ENCODE assay signal across 21 cellular contexts in genomic region chr17:53740312-53740711, GRCh38.
DNase-seq lines count a peak whose midpoint lies in the region; ATAC-seq, FAIRE-seq and TF ChIP-seq lines count a peak whose summit lies in the region.
"Had no signal": no experiment of that assay in that cellular context is flagged by ENCODE, and none has a peak within 500 bp of the region (broad histone marks: within the 10 kb centered on the region; RNA-seq: fewer than 3 reads in every experiment).

No MANE protein-coding gene starts in this region.

- no peaks in the 10 kb centered on the region for H3K79me2 ChIP-seq in HepG2 (ENCODE audit: insufficient read depth, low read length)

- no peak for DNase-seq in HepG2 (ENCODE audit: low spot score)
- DNase-seq in right lobe of liver, result no peak
- DNase-seq in RCC 7860 (ENCODE audit: low spot score), result no peak
- no peak for DNase-seq in NCI-H526 treated with DMSO at 0.1 percent for 48 hours (lab: John Stamatoyannopoulos, UW)
- DNase-seq: 8988T; AML-193; Caco-2; Calu3; CD4-positive, alpha-beta T cell; CD8-positive, alpha-beta T cell; DMS79 treated with DMSO at 0.1 percent for 48 hours; GF-D8 had no signal

- H3K36me3 Mint-ChIP-seq in nephron (ENCODE audit: low read depth), result no peaks in the 10 kb centered on the region
- H3K36me3 Mint-ChIP-seq: CD8-positive, alpha-beta T cell had no signal

- H3K36me3 ChIP-seq in HepG2 (replicated peaks in 1 of 2; ENCODE audit: control insufficient read depth in 1 of 2, insufficient read depth in 2 of 2, low read length in 2 of 2), result no peaks in the 10 kb centered on the region
- H3K36me3 ChIP-seq in right lobe of liver, result no peaks in the 10 kb centered on the region
- H3K36me3 ChIP-seq: BLaER1 treated with 17β-estradiol and CSF1 and Interleukin-3, amounts not matched to agents 10 nM and 100 nM had no signal

- H3K4me1 ChIP-seq in HepG2 (ENCODE audit: insufficient read depth, low read length) (0 out of 2 replicates have a peak, but pooled peaks cover 5% of the 10 kb centered on the region), right lobe of liver (no peaks in the 10 kb centered on the region)
- H3K4me1 ChIP-seq: BLaER1 treated with 17β-estradiol and CSF1 and Interleukin-3, amounts not matched to agents 10 nM and 100 nM; Caco-2 had no signal

- H3K27ac ChIP-seq in HepG2 (ENCODE audit: extremely low read length, insufficient read depth, low read length) (no peak overlapping the region), right lobe of liver (no peak overlapping the region)
- H3K27ac ChIP-seq: BLaER1 treated with 17β-estradiol and CSF1 and Interleukin-3, amounts not matched to agents 10 nM and 100 nM; C4-2B had no signal

- H3K9ac ChIP-seq in HepG2 (ENCODE audit: insufficient read depth, low read depth, low read length), result no peak overlapping the region
- H3K9ac ChIP-seq: BLaER1 treated with 17β-estradiol and CSF1 and Interleukin-3, amounts not matched to agents 10 nM and 100 nM had no signal

- TF ChIP-seq RAD21 in HepG2 (CRISPR knock-in tag; IDR thresholded peaks at IDR 0.05), result no peak

- H4K20me1 ChIP-seq in HepG2 (ENCODE audit: insufficient read depth, low read length), result no peaks in the 10 kb centered on the region
- H4K20me1 ChIP-seq: BLaER1 treated with 17β-estradiol and CSF1 and Interleukin-3, amounts not matched to agents 10 nM and 100 nM had no signal

- intact Hi-C loops in HepG2 (cut with micrococcal nuclease; ENCODE audit: unreplicated experiment) (no loop called here), right lobe of liver (cut with DNase I) (no loop called here)

- TF ChIP-seq POLR2A in HepG2 (IDR thresholded peaks at IDR 0.05; ENCODE audit: insufficient read depth in 1 of 2, low read depth in 2 of 2, low read length in 2 of 2), result no peak
- no peak for TF ChIP-seq POLR2A in right lobe of liver (IDR thresholded peaks at IDR 0.05)

- CTCF ChIA-PET in HepG2 (lab: Yijun Ruan, JAX; ENCODE audit: low intra/inter-chr PET ratio, low total read pairs), result no interaction called here

- H2AFZ ChIP-seq in HepG2 (ENCODE audit: low read length), result no peak overlapping the region

- in situ Hi-C loops in HepG2 (cut with HindIII; ENCODE audit: extremely low pct_ligation_motif_present, low pct_unique_long_range_greater_than_20kb), result no loop called here

- ATAC-seq in HepG2, result no peak
- ATAC-seq in right lobe of liver, result no peak
- ATAC-seq in GM19035 (IDR thresholded peaks at IDR 0.05; ENCODE audit: unreplicated experiment), result no peak
- ATAC-seq: CD8-positive, alpha-beta T cell had no signal

- WGBS in HepG2 (ENCODE audit: low lambda C conversion rate), result 69% methylated on average over 1 of the region's 1 CpG
- 57% methylated on average over 1 of the region's 1 CpG for WGBS in right lobe of liver (ENCODE audit: insufficient coverage, low coverage, low lambda C conversion rate, missing lambda C conversion rate)

- H3K4me1 Mint-ChIP-seq in nephron, result peaks cover 5% of the 10 kb centered on the region
- H3K4me1 Mint-ChIP-seq: B cell had no signal

- TF ChIP-seq EP300 in HepG2 (IDR thresholded peaks at IDR 0.05; ENCODE audit: low read depth in 2 of 2, low read length in 2 of 2) (no peak), HepG2 (CRISPR knock-in tag; IDR thresholded peaks at IDR 0.05; ENCODE audit: borderline replicate concordance) (no peak)

- BruUV-seq in HepG2 (replicated peaks; lab: Mats Ljungman, UMichigan), result no TSS peak

- H3K4me3 ChIP-seq in HepG2 (replicated peaks in 1 of 3; ENCODE audit: insufficient read depth in 1 of 3, low read depth in 2 of 3, low read length in 3 of 3) (no peak overlapping the region), right lobe of liver (no peak overlapping the region)
- H3K4me3 ChIP-seq: BLaER1 treated with 17β-estradiol and CSF1 and Interleukin-3, amounts not matched to agents 10 nM and 100 nM had no signal

- POLR2A ChIA-PET in HepG2 (lab: Yijun Ruan, JAX), result no interaction called here

- H3K9me3 Mint-ChIP-seq in nephron, result no peaks in the 10 kb centered on the region

- no peak overlapping the region for H3K4me2 ChIP-seq in HepG2 (ENCODE audit: low read depth, low read length)
- H3K4me2 ChIP-seq: BLaER1 treated with 17β-estradiol and CSF1 and Interleukin-3, amounts not matched to agents 10 nM and 100 nM had no signal

- H3K4me3 Mint-ChIP-seq in nephron, result no peak overlapping the region
- H3K4me3 Mint-ChIP-seq: B cell; CD4-positive, alpha-beta T cell; CD8-positive, alpha-beta T cell had no signal

- TF ChIP-seq CTCF in HepG2 (CRISPR knock-in tag; IDR thresholded peaks at IDR 0.05) (no peak), right lobe of liver (IDR thresholded peaks at IDR 0.05) (no peak), nephron (IDR thresholded peaks at IDR 0.05; ENCODE audit: unreplicated experiment in 3 of 3) (no peak)

- peak overlapping the region in 2 of 3 experiments; percentile 57 for H3K27ac Mint-ChIP-seq in nephron
- H3K27ac Mint-ChIP-seq: B cell; CD4-positive, alpha-beta T cell; CD8-positive, alpha-beta T cell had no signal

- H3K27me3 ChIP-seq in HepG2 (ENCODE audit: control insufficient read depth in 1 of 2, insufficient read depth in 2 of 2, low read length in 2 of 2), result no peaks in the 10 kb centered on the region; a peak in 1 of 5 replicates
- no peaks in the 10 kb centered on the region for H3K27me3 ChIP-seq in right lobe of liver
- H3K27me3 ChIP-seq: BLaER1 treated with 17β-estradiol and CSF1 and Interleukin-3, amounts not matched to agents 10 nM and 100 nM had no signal

- peaks cover 32% of the 10 kb centered on the region for H3K9me3 ChIP-seq in HepG2 (ENCODE audit: low read length)
- no peaks in the 10 kb centered on the region for H3K9me3 ChIP-seq in right lobe of liver
- H3K9me3 ChIP-seq: BLaER1 treated with 17β-estradiol and CSF1 and Interleukin-3, amounts not matched to agents 10 nM and 100 nM; Caco-2 had no signal

- no peaks in the 10 kb centered on the region for H3K27me3 Mint-ChIP-seq in nephron (ENCODE audit: low read depth)
- H3K27me3 Mint-ChIP-seq: B cell; CD4-positive, alpha-beta T cell had no signal

- FAIRE-seq in HepG2 (lab: Jason Lieb, UNC) (no peak), RCC 7860 (lab: Jason Lieb, UNC) (peak; percentile 51)
- FAIRE-seq: A204.1, D721Med, G401.6, GM12891 had no signal

TF ChIP-seq in HepG2, 621 proteins besides CTCF, POLR2A, EP300 and RAD21:
- TF ChIP-seq SMARCE1 (IDR thresholded peaks at IDR 0.05; ENCODE audit: borderline replicate concordance) (no peak), MAFK (conservative IDR thresholded peaks at IDR 0.05 in 1 of 2, IDR thresholded peaks at IDR 0.05 in 1 of 2; ENCODE audit: low read length in 2 of 2) (peak in 1 of 2 experiments; percentile 51; a peak in 2 of 4 replicates), NFE2L2 (IDR thresholded peaks at IDR 0.05; ENCODE audit: low read length) (0 out of 2 replicates have a peak, but pooled peaks have one; percentile 23)
